8 cellular contexts compared by ENCODE assay signal in genomic region chr2:218230882-218231281, GRCh38. TPM values are rescaled to one million over a fixed set of nuclear protein-coding genes. Genes with fewer than 3 reads are reported as not detected.
DNase-seq lines count a peak whose midpoint lies in the region; ATAC-seq and TF ChIP-seq lines count a peak whose summit lies in the region.

No MANE protein-coding gene starts in this region.

- no peak for TF ChIP-seq POLR2A in right lobe of liver (IDR thresholded peaks at IDR 0.05)

- H3K27me3 Mint-ChIP-seq in Caco-2 (ENCODE audit: insufficient read depth, unreplicated experiment): no peaks in the 10 kb centered on the region
- H3K27me3 Mint-ChIP-seq in activated naive CD4-positive, alpha-beta T cell treated with anti-CD3 and anti-CD28 coated beads, Interleukin-2, amount 50 U/mL, for 24 hours: no peaks in the 10 kb centered on the region

- H3K4me3 ChIP-seq in Caco-2 (ENCODE audit: low read depth, low read length) (no peak overlapping the region), HL-60 (replicated peaks; ENCODE audit: insufficient read depth, low read length) (no peak overlapping the region), right lobe of liver (no peak overlapping the region), dorsolateral prefrontal cortex (no peak overlapping the region)

- H3K27ac ChIP-seq in HL-60 (replicated peaks) (peak overlapping the region; percentile 70), right lobe of liver (no peak overlapping the region), dorsolateral prefrontal cortex (no peak overlapping the region)

- POLR2A ChIA-PET in Caco-2 (lab: Charles Lee): interaction anchor here (1.4 to 1.5 kb wide), 3 partner anchors 12 to 39 kb away, joined by 3 to 6 read pairs (median 6); partner anchors contain the start of genes AAMP, ARPC2 and PNKD

- TF ChIP-seq CTCF in Caco-2 (IDR thresholded peaks at IDR 0.05; ENCODE audit: insufficient read depth in 1 of 2, low read depth in 1 of 2, low read length in 1 of 2, severe bottlenecking in 1 of 2, unreplicated experiment in 1 of 2) (peak; percentile 51 to 56), HL-60 (IDR thresholded peaks at IDR 0.05; ENCODE audit: insufficient read depth, low read length) (no peak), right lobe of liver (IDR thresholded peaks at IDR 0.05) (peak in 1 of 4 donors; percentile 8), dorsolateral prefrontal cortex (IDR thresholded peaks at IDR 0.05 in 54 of 56, conservative IDR thresholded peaks at IDR 0.05 in 2 of 56; ENCODE audit: low read depth in 1 of 56, partially characterized antibody in 56 of 56) (no peak)

- H3K9me3 ChIP-seq in Caco-2 (no peaks in the 10 kb centered on the region), right lobe of liver (no peaks in the 10 kb centered on the region)

- H3K27me3 ChIP-seq in Caco-2 (replicated peaks; ENCODE audit: control insufficient read depth, insufficient read depth, low read length) (no peaks in the 10 kb centered on the region), HL-60 (ENCODE audit: insufficient read depth, poor library complexity, severe bottlenecking) (no peaks in the 10 kb centered on the region), right lobe of liver (no peaks in the 10 kb centered on the region), dorsolateral prefrontal cortex (no peaks in the 10 kb centered on the region)

- BruUV-seq in Caco-2 (replicated peaks; lab: Mats Ljungman, UMichigan): no TSS peak

- CTCF ChIA-PET in Caco-2 (lab: Charles Lee): interaction anchor here (0.7 to 1.6 kb wide), 14 partner anchors 11 to 1991 kb away, joined by 3 to 8 read pairs (median 4); partner anchors contain the start of genes AAMP and PNKD

- H3K4me1 Mint-ChIP-seq in Caco-2 (ENCODE audit: low read depth, unreplicated experiment): peaks cover 30% of the 10 kb centered on the region
- peaks cover 71% of the 10 kb centered on the region for H3K4me1 Mint-ChIP-seq in activated naive CD4-positive, alpha-beta T cell treated with anti-CD3 and anti-CD28 coated beads, Interleukin-2, amount 50 U/mL, for 24 hours

- DNase-seq in Caco-2 (peak; percentile 77 to 87), HL-60 (ENCODE audit: low read depth in 1 of 2, low spot score in 1 of 2) (no peak), right lobe of liver (no peak), dorsolateral prefrontal cortex (no peak), NCI-H748 treated with DMSO at 0.1 percent for 48 hours (lab: John Stamatoyannopoulos, UW) (no peak)

- peaks cover 97% of the 10 kb centered on the region for H3K36me3 Mint-ChIP-seq in Caco-2 (ENCODE audit: insufficient read depth, unreplicated experiment)
- H3K36me3 Mint-ChIP-seq in activated naive CD4-positive, alpha-beta T cell treated with anti-CD3 and anti-CD28 coated beads, Interleukin-2, amount 50 U/mL, for 24 hours: peaks cover 27% of the 10 kb centered on the region

- WGBS in right lobe of liver (ENCODE audit: insufficient coverage, low coverage, low lambda C conversion rate, missing lambda C conversion rate): 42% methylated on average over 1 of the region's 1 CpG

- intact Hi-C loops in Caco-2 (cut with micrococcal nuclease; ENCODE audit: unreplicated experiment) (loop anchor here (5.0 kb wide), 1 partner anchor 44 kb away; no protein-coding TSS in a partner anchor), right lobe of liver (cut with DNase I) (no loop called here), dorsolateral prefrontal cortex (cut with DNase I) (no loop called here)

- H3K4me3 Mint-ChIP-seq in Caco-2 (ENCODE audit: unreplicated experiment): peak overlapping the region; percentile 45
- H3K4me3 Mint-ChIP-seq in activated naive CD4-positive, alpha-beta T cell treated with anti-CD3 and anti-CD28 coated beads, Interleukin-2, amount 50 U/mL, for 24 hours: peak overlapping the region; percentile 68

- peak overlapping the region; percentile 65 for H3K27ac Mint-ChIP-seq in Caco-2 (ENCODE audit: unreplicated experiment)
- H3K27ac Mint-ChIP-seq in activated naive CD4-positive, alpha-beta T cell treated with anti-CD3 and anti-CD28 coated beads, Interleukin-2, amount 50 U/mL, for 24 hours: peak overlapping the region; percentile 84

- H3K9me3 Mint-ChIP-seq in Caco-2 (ENCODE audit: unreplicated experiment): no peaks in the 10 kb centered on the region
- no peaks in the 10 kb centered on the region for H3K9me3 Mint-ChIP-seq in activated naive CD4-positive, alpha-beta T cell treated with anti-CD3 and anti-CD28 coated beads, Interleukin-2, amount 50 U/mL, for 24 hours

- H3K4me1 ChIP-seq in Caco-2 (peaks cover 47% of the 10 kb centered on the region), right lobe of liver (peaks cover 0 to 11% (median 1%) of the 10 kb centered on the region in 4 donors)

- H3K36me3 ChIP-seq in Caco-2 (ENCODE audit: control insufficient read depth, insufficient read depth, low read length): peaks cover 1% of the 10 kb centered on the region; the same call in 1 of the 2 replicates
- H3K36me3 ChIP-seq in right lobe of liver: peaks cover 7 to 62% (median 28%) of the 10 kb centered on the region in 4 donors

- ATAC-seq in GM19372 (IDR thresholded peaks at IDR 0.05; ENCODE audit: low read depth, unreplicated experiment) (peak; percentile 74), right lobe of liver (peak; percentile 30 to 39 (median 36)), HG03025 (IDR thresholded peaks at IDR 0.05; ENCODE audit: low FRiP score, unreplicated experiment) (no peak)

RNA-seq across cellular contexts. Expression of gene ARPC2, which starts 13.9 kb away (rescaled TPM):
- total RNA-seq in Caco-2 (2022) (284 and 290 TPM in 2 replicates), right lobe of liver (100 to 1,000 TPM in 1 of 6 experiments, 10 to 100 TPM in 5; 54.9 to 110 (median 78.1) TPM), dorsolateral prefrontal cortex (100 to 1,000 TPM in 116 of 120 experiments, 10 to 100 TPM in 4; 85.6 to 183 (median 139) TPM)

RNA-seq across cellular contexts. Expression of gene GPBAR1, which starts 29.9 kb away (rescaled TPM):
- 0.29 and 0.44 TPM in 2 replicates for total RNA-seq in Caco-2 (2022)
- total RNA-seq in right lobe of liver: 1 to 10 TPM in 2 of 6 experiments, under 1 TPM in 4; 0.56 to 3.2 (median 0.94) TPM
- total RNA-seq in dorsolateral prefrontal cortex: 1 to 10 TPM in 2 of 120 experiments, under 1 TPM in 60, not detected in 58; 0.23 to 1.7 (median 0.47) TPM

RNA-seq across cellular contexts. Expression of gene AAMP, which starts 39.1 kb away (rescaled TPM):
- total RNA-seq in Caco-2 (2022) (118 and 125 TPM in 2 replicates), right lobe of liver (10 to 100 TPM; 40.0 to 99.5 (median 45.2) TPM), dorsolateral prefrontal cortex (100 to 1,000 TPM in 2 of 120 experiments, 10 to 100 TPM in 118; 61.1 to 104 (median 82.4) TPM)

RNA-seq across cellular contexts. Expression of gene PNKD, which starts 39.4 kb away (rescaled TPM):
- total RNA-seq in Caco-2 (2022) (39.2 and 42.9 TPM in 2 replicates), right lobe of liver (100 to 1,000 TPM in 4 of 6 experiments, 10 to 100 TPM in 2; 78.5 to 137 (median 115) TPM), dorsolateral prefrontal cortex (100 to 1,000 TPM in 114 of 120 experiments, 10 to 100 TPM in 6; 74.2 to 179 (median 130) TPM)

Comparison
In these comparisons a context has a peak if more than half of its experiments do, and no peak if none do; other contexts are left out.
1. DNase-seq: peak in Caco-2 (2 of 2); none in HL-60 (0 of 2), right lobe of liver (0 of 3), dorsolateral prefrontal cortex (0 of 10) and NCI-H748 treated with DMSO at 0.1 percent for 48 hours (single experiment).
2. CTCF ChIP-seq: peak in Caco-2 (2 of 2); none in HL-60 (single experiment) and dorsolateral prefrontal cortex (0 of 56).